1 cellular context compared by ENCODE assay signal in genomic region chr1:41238311-41239094, GRCh38.
A peak's percentile ranks its signal among the peaks of the same experiment; 100 is the strongest.
TF ChIP-seq lines count a peak whose summit lies in the region.

No MANE protein-coding gene starts in this region.

TF ChIP-seq in K562, 482 proteins besides CTCF, POLR2A, EP300 and RAD21 (continued from another document and continues in another):
- TF ChIP-seq, protein P1, sequence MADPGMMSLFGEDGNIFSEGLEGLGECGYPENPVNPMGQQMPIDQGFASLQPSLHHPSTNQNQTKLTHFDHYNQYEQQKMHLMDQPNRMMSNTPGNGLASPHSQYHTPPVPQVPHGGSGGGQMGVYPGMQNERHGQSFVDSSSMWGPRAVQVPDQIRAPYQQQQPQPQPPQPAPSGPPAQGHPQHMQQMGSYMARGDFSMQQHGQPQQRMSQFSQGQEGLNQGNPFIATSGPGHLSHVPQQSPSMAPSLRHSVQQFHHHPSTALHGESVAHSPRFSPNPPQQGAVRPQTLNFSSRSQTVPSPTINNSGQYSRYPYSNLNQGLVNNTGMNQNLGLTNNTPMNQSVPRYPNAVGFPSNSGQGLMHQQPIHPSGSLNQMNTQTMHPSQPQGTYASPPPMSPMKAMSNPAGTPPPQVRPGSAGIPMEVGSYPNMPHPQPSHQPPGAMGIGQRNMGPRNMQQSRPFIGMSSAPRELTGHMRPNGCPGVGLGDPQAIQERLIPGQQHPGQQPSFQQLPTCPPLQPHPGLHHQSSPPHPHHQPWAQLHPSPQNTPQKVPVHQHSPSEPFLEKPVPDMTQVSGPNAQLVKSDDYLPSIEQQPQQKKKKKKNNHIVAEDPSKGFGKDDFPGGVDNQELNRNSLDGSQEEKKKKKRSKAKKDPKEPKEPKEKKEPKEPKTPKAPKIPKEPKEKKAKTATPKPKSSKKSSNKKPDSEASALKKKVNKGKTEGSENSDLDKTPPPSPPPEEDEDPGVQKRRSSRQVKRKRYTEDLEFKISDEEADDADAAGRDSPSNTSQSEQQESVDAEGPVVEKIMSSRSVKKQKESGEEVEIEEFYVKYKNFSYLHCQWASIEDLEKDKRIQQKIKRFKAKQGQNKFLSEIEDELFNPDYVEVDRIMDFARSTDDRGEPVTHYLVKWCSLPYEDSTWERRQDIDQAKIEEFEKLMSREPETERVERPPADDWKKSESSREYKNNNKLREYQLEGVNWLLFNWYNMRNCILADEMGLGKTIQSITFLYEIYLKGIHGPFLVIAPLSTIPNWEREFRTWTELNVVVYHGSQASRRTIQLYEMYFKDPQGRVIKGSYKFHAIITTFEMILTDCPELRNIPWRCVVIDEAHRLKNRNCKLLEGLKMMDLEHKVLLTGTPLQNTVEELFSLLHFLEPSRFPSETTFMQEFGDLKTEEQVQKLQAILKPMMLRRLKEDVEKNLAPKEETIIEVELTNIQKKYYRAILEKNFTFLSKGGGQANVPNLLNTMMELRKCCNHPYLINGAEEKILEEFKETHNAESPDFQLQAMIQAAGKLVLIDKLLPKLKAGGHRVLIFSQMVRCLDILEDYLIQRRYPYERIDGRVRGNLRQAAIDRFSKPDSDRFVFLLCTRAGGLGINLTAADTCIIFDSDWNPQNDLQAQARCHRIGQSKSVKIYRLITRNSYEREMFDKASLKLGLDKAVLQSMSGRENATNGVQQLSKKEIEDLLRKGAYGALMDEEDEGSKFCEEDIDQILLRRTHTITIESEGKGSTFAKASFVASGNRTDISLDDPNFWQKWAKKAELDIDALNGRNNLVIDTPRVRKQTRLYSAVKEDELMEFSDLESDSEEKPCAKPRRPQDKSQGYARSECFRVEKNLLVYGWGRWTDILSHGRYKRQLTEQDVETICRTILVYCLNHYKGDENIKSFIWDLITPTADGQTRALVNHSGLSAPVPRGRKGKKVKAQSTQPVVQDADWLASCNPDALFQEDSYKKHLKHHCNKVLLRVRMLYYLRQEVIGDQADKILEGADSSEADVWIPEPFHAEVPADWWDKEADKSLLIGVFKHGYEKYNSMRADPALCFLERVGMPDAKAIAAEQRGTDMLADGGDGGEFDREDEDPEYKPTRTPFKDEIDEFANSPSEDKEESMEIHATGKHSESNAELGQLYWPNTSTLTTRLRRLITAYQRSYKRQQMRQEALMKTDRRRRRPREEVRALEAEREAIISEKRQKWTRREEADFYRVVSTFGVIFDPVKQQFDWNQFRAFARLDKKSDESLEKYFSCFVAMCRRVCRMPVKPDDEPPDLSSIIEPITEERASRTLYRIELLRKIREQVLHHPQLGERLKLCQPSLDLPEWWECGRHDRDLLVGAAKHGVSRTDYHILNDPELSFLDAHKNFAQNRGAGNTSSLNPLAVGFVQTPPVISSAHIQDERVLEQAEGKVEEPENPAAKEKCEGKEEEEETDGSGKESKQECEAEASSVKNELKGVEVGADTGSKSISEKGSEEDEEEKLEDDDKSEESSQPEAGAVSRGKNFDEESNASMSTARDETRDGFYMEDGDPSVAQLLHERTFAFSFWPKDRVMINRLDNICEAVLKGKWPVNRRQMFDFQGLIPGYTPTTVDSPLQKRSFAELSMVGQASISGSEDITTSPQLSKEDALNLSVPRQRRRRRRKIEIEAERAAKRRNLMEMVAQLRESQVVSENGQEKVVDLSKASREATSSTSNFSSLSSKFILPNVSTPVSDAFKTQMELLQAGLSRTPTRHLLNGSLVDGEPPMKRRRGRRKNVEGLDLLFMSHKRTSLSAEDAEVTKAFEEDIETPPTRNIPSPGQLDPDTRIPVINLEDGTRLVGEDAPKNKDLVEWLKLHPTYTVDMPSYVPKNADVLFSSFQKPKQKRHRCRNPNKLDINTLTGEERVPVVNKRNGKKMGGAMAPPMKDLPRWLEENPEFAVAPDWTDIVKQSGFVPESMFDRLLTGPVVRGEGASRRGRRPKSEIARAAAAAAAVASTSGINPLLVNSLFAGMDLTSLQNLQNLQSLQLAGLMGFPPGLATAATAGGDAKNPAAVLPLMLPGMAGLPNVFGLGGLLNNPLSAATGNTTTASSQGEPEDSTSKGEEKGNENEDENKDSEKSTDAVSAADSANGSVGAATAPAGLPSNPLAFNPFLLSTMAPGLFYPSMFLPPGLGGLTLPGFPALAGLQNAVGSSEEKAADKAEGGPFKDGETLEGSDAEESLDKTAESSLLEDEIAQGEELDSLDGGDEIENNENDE (IDR thresholded peaks at IDR 0.05; ENCODE audit: low read depth, low read length) = no peak
- TF ChIP-seq, protein P2, sequence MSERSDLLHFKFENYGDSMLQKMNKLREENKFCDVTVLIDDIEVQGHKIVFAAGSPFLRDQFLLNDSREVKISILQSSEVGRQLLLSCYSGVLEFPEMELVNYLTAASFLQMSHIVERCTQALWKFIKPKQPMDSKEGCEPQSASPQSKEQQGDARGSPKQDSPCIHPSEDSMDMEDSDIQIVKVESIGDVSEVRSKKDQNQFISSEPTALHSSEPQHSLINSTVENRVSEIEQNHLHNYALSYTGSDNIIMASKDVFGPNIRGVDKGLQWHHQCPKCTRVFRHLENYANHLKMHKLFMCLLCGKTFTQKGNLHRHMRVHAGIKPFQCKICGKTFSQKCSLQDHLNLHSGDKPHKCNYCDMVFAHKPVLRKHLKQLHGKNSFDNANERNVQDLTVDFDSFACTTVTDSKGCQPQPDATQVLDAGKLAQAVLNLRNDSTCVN (CRISPR knock-in tag; IDR thresholded peaks at IDR 0.05) = 0 out of 2 replicates have a peak, but pooled peaks have one; percentile 20
- TF ChIP-seq TAL1 (IDR thresholded peaks at IDR 0.05) = peak; percentile 59; the same call in 1 of the 2 replicates
- TF ChIP-seq ZNF232 (CRISPR knock-in tag; IDR thresholded peaks at IDR 0.05) = no peak
- TF ChIP-seq RCOR1 (IDR thresholded peaks at IDR 0.05; ENCODE audit: borderline replicate concordance in 1 of 2, low read depth in 2 of 2, low read length in 2 of 2) = peak in 1 of 2 experiments; percentile 88; a peak in 2 of 4 replicates
- TF ChIP-seq DPF2 (IDR thresholded peaks at IDR 0.05) = peak; percentile 92
- TF ChIP-seq, protein P3, sequence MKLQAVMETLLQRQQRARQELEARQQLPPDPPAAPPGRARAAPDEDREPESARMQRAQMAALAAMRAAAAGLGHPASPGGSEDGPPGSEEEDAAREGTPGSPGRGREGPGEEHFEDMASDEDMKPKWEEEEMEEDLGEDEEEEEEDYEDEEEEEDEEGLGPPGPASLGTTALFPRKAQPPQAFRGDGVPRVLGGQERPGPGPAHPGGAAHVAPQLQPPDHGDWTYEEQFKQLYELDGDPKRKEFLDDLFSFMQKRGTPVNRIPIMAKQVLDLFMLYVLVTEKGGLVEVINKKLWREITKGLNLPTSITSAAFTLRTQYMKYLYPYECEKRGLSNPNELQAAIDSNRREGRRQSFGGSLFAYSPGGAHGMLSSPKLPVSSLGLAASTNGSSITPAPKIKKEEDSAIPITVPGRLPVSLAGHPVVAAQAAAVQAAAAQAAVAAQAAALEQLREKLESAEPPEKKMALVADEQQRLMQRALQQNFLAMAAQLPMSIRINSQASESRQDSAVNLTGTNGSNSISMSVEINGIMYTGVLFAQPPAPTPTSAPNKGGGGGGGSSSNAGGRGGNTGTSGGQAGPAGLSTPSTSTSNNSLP (IDR thresholded peaks at IDR 0.05; ENCODE audit: borderline replicate concordance, low read depth, low read length) = 0 out of 2 replicates have a peak, but pooled peaks have one; percentile 15
- TF ChIP-seq LCOR (CRISPR knock-in tag; IDR thresholded peaks at IDR 0.05) = no peak
- peak; percentile 45; the same call in 1 of the 2 replicates for TF ChIP-seq MECOM (CRISPR knock-in tag; IDR thresholded peaks at IDR 0.05)
- TF ChIP-seq ZNF274 (IDR thresholded peaks at IDR 0.05; ENCODE audit: borderline replicate concordance, low read depth, low read length) = no peak
- no peak for TF ChIP-seq SIN3B (IDR thresholded peaks at IDR 0.05; ENCODE audit: low read depth)
- no peak for TF ChIP-seq FOXP4 (CRISPR knock-in tag; IDR thresholded peaks at IDR 0.05; ENCODE audit: borderline replicate concordance)
- TF ChIP-seq TRIM25 (IDR thresholded peaks at IDR 0.05; ENCODE audit: borderline replicate concordance) = 0 out of 2 replicates have a peak, but pooled peaks have one; percentile 63
- TF ChIP-seq, protein P4, sequence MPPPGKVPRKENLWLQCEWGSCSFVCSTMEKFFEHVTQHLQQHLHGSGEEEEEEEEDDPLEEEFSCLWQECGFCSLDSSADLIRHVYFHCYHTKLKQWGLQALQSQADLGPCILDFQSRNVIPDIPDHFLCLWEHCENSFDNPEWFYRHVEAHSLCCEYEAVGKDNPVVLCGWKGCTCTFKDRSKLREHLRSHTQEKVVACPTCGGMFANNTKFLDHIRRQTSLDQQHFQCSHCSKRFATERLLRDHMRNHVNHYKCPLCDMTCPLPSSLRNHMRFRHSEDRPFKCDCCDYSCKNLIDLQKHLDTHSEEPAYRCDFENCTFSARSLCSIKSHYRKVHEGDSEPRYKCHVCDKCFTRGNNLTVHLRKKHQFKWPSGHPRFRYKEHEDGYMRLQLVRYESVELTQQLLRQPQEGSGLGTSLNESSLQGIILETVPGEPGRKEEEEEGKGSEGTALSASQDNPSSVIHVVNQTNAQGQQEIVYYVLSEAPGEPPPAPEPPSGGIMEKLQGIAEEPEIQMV (tag; conservative IDR thresholded peaks at IDR 0.05; ENCODE audit: low read depth) = no peak
- TF ChIP-seq KDM4B (IDR thresholded peaks at IDR 0.05; ENCODE audit: borderline replicate concordance in 2 of 2, low read depth in 1 of 2) = no peak
- TF ChIP-seq JUND (IDR thresholded peaks at IDR 0.05; ENCODE audit: borderline replicate concordance, low read depth, low read length) = peak; percentile 90
- TF ChIP-seq JUND (tag; IDR thresholded peaks at IDR 0.05; ENCODE audit: borderline replicate concordance, low read depth, low read length) = peak; percentile 90; the same call in 2 of the 3 replicates
- TF ChIP-seq ZNF778 (CRISPR knock-in tag; IDR thresholded peaks at IDR 0.05) = no peak
- TF ChIP-seq, protein P5, sequence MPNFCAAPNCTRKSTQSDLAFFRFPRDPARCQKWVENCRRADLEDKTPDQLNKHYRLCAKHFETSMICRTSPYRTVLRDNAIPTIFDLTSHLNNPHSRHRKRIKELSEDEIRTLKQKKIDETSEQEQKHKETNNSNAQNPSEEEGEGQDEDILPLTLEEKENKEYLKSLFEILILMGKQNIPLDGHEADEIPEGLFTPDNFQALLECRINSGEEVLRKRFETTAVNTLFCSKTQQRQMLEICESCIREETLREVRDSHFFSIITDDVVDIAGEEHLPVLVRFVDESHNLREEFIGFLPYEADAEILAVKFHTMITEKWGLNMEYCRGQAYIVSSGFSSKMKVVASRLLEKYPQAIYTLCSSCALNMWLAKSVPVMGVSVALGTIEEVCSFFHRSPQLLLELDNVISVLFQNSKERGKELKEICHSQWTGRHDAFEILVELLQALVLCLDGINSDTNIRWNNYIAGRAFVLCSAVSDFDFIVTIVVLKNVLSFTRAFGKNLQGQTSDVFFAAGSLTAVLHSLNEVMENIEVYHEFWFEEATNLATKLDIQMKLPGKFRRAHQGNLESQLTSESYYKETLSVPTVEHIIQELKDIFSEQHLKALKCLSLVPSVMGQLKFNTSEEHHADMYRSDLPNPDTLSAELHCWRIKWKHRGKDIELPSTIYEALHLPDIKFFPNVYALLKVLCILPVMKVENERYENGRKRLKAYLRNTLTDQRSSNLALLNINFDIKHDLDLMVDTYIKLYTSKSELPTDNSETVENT (CRISPR knock-in tag; IDR thresholded peaks at IDR 0.05) = no peak
- no peak for TF ChIP-seq RBM25 (IDR thresholded peaks at IDR 0.05; ENCODE audit: low read depth, low read length, severe bottlenecking)
- TF ChIP-seq PRDM10 (IDR thresholded peaks at IDR 0.05; ENCODE audit: partially characterized antibody) = peak; percentile 8
- TF ChIP-seq NCOA1 (IDR thresholded peaks at IDR 0.05; ENCODE audit: low read depth) = 0 out of 2 replicates have a peak, but pooled peaks have one; percentile 19
- peak; percentile 89 for TF ChIP-seq HDAC2 (IDR thresholded peaks at IDR 0.05)
- no peak for TF ChIP-seq RBM17 (IDR thresholded peaks at IDR 0.05; ENCODE audit: borderline replicate concordance, low read depth, low read length)
- TF ChIP-seq SRF (CRISPR knock-in tag; IDR thresholded peaks at IDR 0.05) = no peak
- TF ChIP-seq ARHGAP35 (IDR thresholded peaks at IDR 0.05; ENCODE audit: partially characterized antibody) = no peak
